ENCODE assay signal across 8 cellular contexts in genomic region chr19:44072543-44073401, GRCh38. TPM values are rescaled to one million over a fixed set of nuclear protein-coding genes. Genes with fewer than 3 reads are reported as not detected.
DNase-seq lines count a peak whose midpoint lies in the region; ATAC-seq and TF ChIP-seq lines count a peak whose summit lies in the region.

No MANE protein-coding gene starts in this region.

- no peaks in the 10 kb centered on the region for H3K9me2 ChIP-seq in neural cell (ENCODE audit: insufficient read depth, low read length)

- H3K9me3 ChIP-seq in SJCRH30 (replicated peaks) (no peaks in the 10 kb centered on the region; the same call in 1 of the 2 replicates), esophagus muscularis mucosa (peaks cover 0 to 18% (median 8%) of the 10 kb centered on the region in 4 donors), neural cell (ENCODE audit: low read length) (no peaks in the 10 kb centered on the region)

- TF ChIP-seq CTCF in GM13977 (IDR thresholded peaks at IDR 0.05; ENCODE audit: extremely low read depth, insufficient read depth, missing control alignments) (peak; percentile 32), esophagus muscularis mucosa (IDR thresholded peaks at IDR 0.05) (no peak), neural cell (IDR thresholded peaks at IDR 0.05; ENCODE audit: poor library complexity, severe bottlenecking) (no peak)

- H3K4me1 ChIP-seq in SJCRH30 (no peaks in the 10 kb centered on the region), esophagus muscularis mucosa (peaks cover 13 to 20% (median 16%) of the 10 kb centered on the region in 4 donors)

- WGBS in esophagus muscularis mucosa, result 21% methylated on average over 18 of the region's 18 CpGs

- H3F3A ChIP-seq in neural cell (ENCODE audit: insufficient read depth, low read length, poor library complexity, severe bottlenecking), result no peaks in the 10 kb centered on the region

- H3K79me2 ChIP-seq in neural cell (replicated peaks; ENCODE audit: insufficient read depth, low read length), result no peaks in the 10 kb centered on the region

- no peaks in the 10 kb centered on the region for H3K27me3 ChIP-seq in SJCRH30
- H3K27me3 ChIP-seq in esophagus muscularis mucosa, result no peaks in the 10 kb centered on the region
- no peaks in the 10 kb centered on the region for H3K27me3 ChIP-seq in neural cell (ENCODE audit: insufficient read depth, low read depth, low read length)

- TF ChIP-seq EP300 in esophagus muscularis mucosa (IDR thresholded peaks at IDR 0.05) (no peak), neural cell (conservative IDR thresholded peaks at IDR 0.05; ENCODE audit: poor library complexity, severe bottlenecking) (no peak)

- peak overlapping the region; percentile 71 for H2AFZ ChIP-seq in neural cell (ENCODE audit: low read depth, low read length)

- H3K36me3 ChIP-seq in SJCRH30 (peaks cover 3% of the 10 kb centered on the region; the same call in 1 of the 2 replicates), esophagus muscularis mucosa (peaks cover 0 to 17% (median 12%) of the 10 kb centered on the region in 4 donors), neural cell (ENCODE audit: insufficient read depth, low read length) (peaks cover 7% of the 10 kb centered on the region)

- no peak for TF ChIP-seq POLR2A in esophagus muscularis mucosa (IDR thresholded peaks at IDR 0.05; ENCODE audit: low read depth)

- peak overlapping the region; percentile 66 for H3K9ac ChIP-seq in neural cell (ENCODE audit: low read length)

- ATAC-seq in GM21529 (IDR thresholded peaks at IDR 0.05; ENCODE audit: unreplicated experiment), result no peak

- no peaks in the 10 kb centered on the region for H4K20me1 ChIP-seq in neural cell (ENCODE audit: insufficient read depth)

- in situ Hi-C loops in GM13977 (cut with MboI; ENCODE audit: low pct_unique_long_range_greater_than_20kb, low sequenced_read_pairs, unreplicated experiment), result no loop called here

- H3K4me2 ChIP-seq in neural cell (ENCODE audit: low read length), result peak overlapping the region; percentile 88

- intact Hi-C loops in esophagus muscularis mucosa (cut with DNase I), result loop anchor here (2.0 to 5.0 kb wide), 2 partner anchors 22 to 40 kb away; partner anchors contain the start of genes ZNF224 and ZNF225

- no peak for TF ChIP-seq RAD21 in neural cell (conservative IDR thresholded peaks at IDR 0.05)

- DNase-seq in GM13977 (ENCODE audit: low spot score), result no peak
- peak; percentile 5 to 41 for DNase-seq in SJCRH30
- no peak for DNase-seq in esophagus muscularis mucosa (ENCODE audit: extremely low spot score)
- no peak for DNase-seq in amniotic stem cell (lab: John Stamatoyannopoulos, UW)
- no peak for DNase-seq in effector CD4-positive, alpha-beta T cell
- DNase-seq in effector CD8-positive, alpha-beta T cell (lab: John Stamatoyannopoulos, UW), result no peak

- peak overlapping the region; percentile 67 for H3K4me3 ChIP-seq in SJCRH30
- peak overlapping the region; percentile 54 to 75 (median 74) for H3K4me3 ChIP-seq in esophagus muscularis mucosa
- peak overlapping the region; percentile 76 for H3K4me3 ChIP-seq in neural cell (ENCODE audit: low read length)

- H3K27ac ChIP-seq in SJCRH30 (no peak overlapping the region; the same call in 1 of the 2 replicates), esophagus muscularis mucosa (replicated peaks in 1 of 4) (peak overlapping the region in 3 of 4 donors; percentile 53 to 70 (median 61)), neural cell (ENCODE audit: low read length) (no peak overlapping the region)

TF ChIP-seq in neural cell, 6 proteins besides CTCF, POLR2A, EP300 and RAD21:
- no peak for TF ChIP-seq TAF1 (IDR thresholded peaks at IDR 0.05; ENCODE audit: low read depth)
- no peak for TF ChIP-seq EZH2 (IDR thresholded peaks at IDR 0.05; ENCODE audit: borderline replicate concordance, insufficient read depth, low read length, poor library complexity, severe bottlenecking)
- TF ChIP-seq SMC3 (conservative IDR thresholded peaks at IDR 0.05; ENCODE audit: poor library complexity), result no peak
- TF ChIP-seq, protein P1, sequence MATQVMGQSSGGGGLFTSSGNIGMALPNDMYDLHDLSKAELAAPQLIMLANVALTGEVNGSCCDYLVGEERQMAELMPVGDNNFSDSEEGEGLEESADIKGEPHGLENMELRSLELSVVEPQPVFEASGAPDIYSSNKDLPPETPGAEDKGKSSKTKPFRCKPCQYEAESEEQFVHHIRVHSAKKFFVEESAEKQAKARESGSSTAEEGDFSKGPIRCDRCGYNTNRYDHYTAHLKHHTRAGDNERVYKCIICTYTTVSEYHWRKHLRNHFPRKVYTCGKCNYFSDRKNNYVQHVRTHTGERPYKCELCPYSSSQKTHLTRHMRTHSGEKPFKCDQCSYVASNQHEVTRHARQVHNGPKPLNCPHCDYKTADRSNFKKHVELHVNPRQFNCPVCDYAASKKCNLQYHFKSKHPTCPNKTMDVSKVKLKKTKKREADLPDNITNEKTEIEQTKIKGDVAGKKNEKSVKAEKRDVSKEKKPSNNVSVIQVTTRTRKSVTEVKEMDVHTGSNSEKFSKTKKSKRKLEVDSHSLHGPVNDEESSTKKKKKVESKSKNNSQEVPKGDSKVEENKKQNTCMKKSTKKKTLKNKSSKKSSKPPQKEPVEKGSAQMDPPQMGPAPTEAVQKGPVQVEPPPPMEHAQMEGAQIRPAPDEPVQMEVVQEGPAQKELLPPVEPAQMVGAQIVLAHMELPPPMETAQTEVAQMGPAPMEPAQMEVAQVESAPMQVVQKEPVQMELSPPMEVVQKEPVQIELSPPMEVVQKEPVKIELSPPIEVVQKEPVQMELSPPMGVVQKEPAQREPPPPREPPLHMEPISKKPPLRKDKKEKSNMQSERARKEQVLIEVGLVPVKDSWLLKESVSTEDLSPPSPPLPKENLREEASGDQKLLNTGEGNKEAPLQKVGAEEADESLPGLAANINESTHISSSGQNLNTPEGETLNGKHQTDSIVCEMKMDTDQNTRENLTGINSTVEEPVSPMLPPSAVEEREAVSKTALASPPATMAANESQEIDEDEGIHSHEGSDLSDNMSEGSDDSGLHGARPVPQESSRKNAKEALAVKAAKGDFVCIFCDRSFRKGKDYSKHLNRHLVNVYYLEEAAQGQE (IDR thresholded peaks at IDR 0.05; ENCODE audit: borderline replicate concordance), result no peak
- no peak for TF ChIP-seq MXI1 (conservative IDR thresholded peaks at IDR 0.05; ENCODE audit: poor library complexity, severe bottlenecking)
- no peak for TF ChIP-seq POLR2AphosphoS5 (IDR thresholded peaks at IDR 0.05)

RNA-seq across cellular contexts. Expression of gene ZNF284, which starts 0.8 kb away (rescaled TPM):
- total RNA-seq in SJCRH30 (2014; rRNA removed; shearing (Covaris generic)), result 4.0 and 4.7 TPM in 2 replicates
- total RNA-seq in esophagus muscularis mucosa, result 1 to 10 TPM; 1.3 to 2.9 (median 2.5) TPM
- polyA plus RNA-seq in neural cell, result 3.5 and 3.8 TPM in 2 replicates
- polyA minus RNA-seq in neural cell, result 6.8 and 9.4 TPM in 2 replicates

RNA-seq across cellular contexts. Expression of gene ZNF223, which starts 20.9 kb away (rescaled TPM):
- total RNA-seq in SJCRH30 (2014; rRNA removed; shearing (Covaris generic)), result 5.9 and 6.3 TPM in 2 replicates
- total RNA-seq in esophagus muscularis mucosa, result 1 to 10 TPM in 3 of 4 donors, under 1 TPM in 1; 0.83 to 2.6 (median 2.5) TPM
- polyA plus RNA-seq in neural cell, result 17.1 and 22.7 TPM in 2 replicates
- polyA minus RNA-seq in neural cell, result 25.3 and 31.6 TPM in 2 replicates

RNA-seq across cellular contexts. Expression of gene ZNF224, which starts 21.4 kb away (rescaled TPM):
- 18.1 and 26.3 TPM in 2 replicates for total RNA-seq in SJCRH30 (2014; rRNA removed; shearing (Covaris generic))
- 10 to 100 TPM; 12.4 to 28.7 (median 16.2) TPM for total RNA-seq in esophagus muscularis mucosa
- 41.8 and 45.4 TPM in 2 replicates for polyA plus RNA-seq in neural cell
- polyA minus RNA-seq in neural cell, result 41.4 and 69.9 TPM in 2 replicates

RNA-seq across cellular contexts. Expression of gene ZNF225, which starts 40.4 kb away (rescaled TPM):
- total RNA-seq in SJCRH30 (2014; rRNA removed; shearing (Covaris generic)), result 5.1 and 6.3 TPM in 2 replicates
- 1 to 10 TPM; 3.3 to 6.2 (median 3.9) TPM for total RNA-seq in esophagus muscularis mucosa
- 6.8 and 8.5 TPM in 2 replicates for polyA plus RNA-seq in neural cell
- 16.6 and 16.7 TPM in 2 replicates for polyA minus RNA-seq in neural cell

RNA-seq across cellular contexts. Expression of gene ZNF222, which starts 47.6 kb away (rescaled TPM):
- 6.9 and 9.2 TPM in 2 replicates for total RNA-seq in SJCRH30 (2014; rRNA removed; shearing (Covaris generic))
- 1 to 10 TPM; 1.2 to 3.8 (median 2.3) TPM for total RNA-seq in esophagus muscularis mucosa
- 32.0 and 38.4 TPM in 2 replicates for polyA plus RNA-seq in neural cell
- polyA minus RNA-seq in neural cell, result 35.5 and 50.1 TPM in 2 replicates

Comparison
In these comparisons a context has a peak if more than half of its experiments do, and no peak if none do; other contexts are left out.
1. DNase-seq: peak in SJCRH30 (2 of 2); none in GM13977 (single experiment), esophagus muscularis mucosa (single experiment), amniotic stem cell (single experiment), effector CD4-positive, alpha-beta T cell (single experiment) and effector CD8-positive, alpha-beta T cell (single experiment).
2. H3K27ac ChIP-seq: peak in esophagus muscularis mucosa (3 of 4); none in SJCRH30 (single experiment) and neural cell (single experiment).
3. Peak in every context shown above with its lines, with median percentiles within 50 percentile points of each other: H3K4me3 ChIP-seq.